In genomic region chr2:54330226-54331094, GRCh38 we compare ENCODE assay signal across 8 cellular contexts.
DNase-seq lines count a peak whose midpoint lies in the region; ATAC-seq and TF ChIP-seq lines count a peak whose summit lies in the region.

No MANE protein-coding gene starts in this region.

- H3K4me3 Mint-ChIP-seq in natural killer cell treated with Interleukin-12 subunit alpha and Interleukin-12 subunit beta and Interleukin-15 and Interleukin-18, amount 100 ng/mL, for 72 hours = peak overlapping the region; percentile 81

- no peak for TF ChIP-seq CTCF in Loucy (conservative IDR thresholded peaks at IDR 0.05; ENCODE audit: low read length)
- TF ChIP-seq CTCF in fibroblast of the aortic adventitia (IDR thresholded peaks at IDR 0.05; ENCODE audit: insufficient read depth, low read length) = no peak

- H3K9me3 Mint-ChIP-seq in natural killer cell treated with Interleukin-12 subunit alpha and Interleukin-12 subunit beta and Interleukin-15 and Interleukin-18, amount 100 ng/mL, for 72 hours = no peaks in the 10 kb centered on the region

- TF ChIP-seq POLR2A in Raji (IDR thresholded peaks at IDR 0.05; ENCODE audit: insufficient read depth, low read depth, low read length) = peak; percentile 54; the same call in 1 of the 2 replicates

- H3K4me1 Mint-ChIP-seq in natural killer cell treated with Interleukin-12 subunit alpha and Interleukin-12 subunit beta and Interleukin-15 and Interleukin-18, amount 100 ng/mL, for 72 hours (ENCODE audit: low read depth in 2 of 2) = peaks cover 11 to 13% of the 10 kb centered on the region in 2 donors

- H3K27ac Mint-ChIP-seq in natural killer cell treated with Interleukin-12 subunit alpha and Interleukin-12 subunit beta and Interleukin-15 and Interleukin-18, amount 100 ng/mL, for 72 hours = peak overlapping the region; percentile 33 to 50

- peak overlapping the region; percentile 95 for H2AFZ ChIP-seq in Loucy (ENCODE audit: low read length)

- H3K4me3 ChIP-seq in H7 (ENCODE audit: insufficient read depth, low read depth, low read length) = peak overlapping the region; percentile 63
- peak overlapping the region; percentile 76 for H3K4me3 ChIP-seq in Loucy (ENCODE audit: low read length, poor library complexity, severe bottlenecking)
- peak overlapping the region; percentile 77 for H3K4me3 ChIP-seq in fibroblast of the aortic adventitia (ENCODE audit: low read depth, low read length)

- H3K9ac ChIP-seq in Loucy (ENCODE audit: low read depth, low read length, poor library complexity, severe bottlenecking) = peak overlapping the region; percentile 69

- peaks cover 20 to 39% of the 10 kb centered on the region in 2 donors for H3K27me3 Mint-ChIP-seq in natural killer cell treated with Interleukin-12 subunit alpha and Interleukin-12 subunit beta and Interleukin-15 and Interleukin-18, amount 100 ng/mL, for 72 hours

- H3K36me3 ChIP-seq in H7 (replicated peaks; ENCODE audit: control insufficient read depth, insufficient read depth, low read length) (no peaks in the 10 kb centered on the region), Loucy (ENCODE audit: insufficient read depth, low read length) (no peaks in the 10 kb centered on the region)

- peaks cover 7% of the 10 kb centered on the region for H3K4me1 ChIP-seq in Loucy (ENCODE audit: insufficient read depth, low read length, poor library complexity, severe bottlenecking)

- no peaks in the 10 kb centered on the region for H3K36me3 Mint-ChIP-seq in natural killer cell treated with Interleukin-12 subunit alpha and Interleukin-12 subunit beta and Interleukin-15 and Interleukin-18, amount 100 ng/mL, for 72 hours

- no peaks in the 10 kb centered on the region for H3F3A ChIP-seq in Loucy (ENCODE audit: low read depth)

- H3K4me2 ChIP-seq in Loucy (ENCODE audit: low read depth, low read length, poor library complexity, severe bottlenecking) = peak overlapping the region; percentile 84

- 0 out of 2 replicates have a peak, but pooled peaks cover under 1% of the 10 kb centered on the region for H3K9me3 ChIP-seq in Loucy (ENCODE audit: insufficient read depth, low read depth, low read length)

- H3K79me2 ChIP-seq in Loucy (ENCODE audit: insufficient read depth, low read length) = no peaks in the 10 kb centered on the region

- H3K9me2 ChIP-seq in Loucy (replicated peaks; ENCODE audit: low read depth, low read length) = no peaks in the 10 kb centered on the region

- no peaks in the 10 kb centered on the region for H4K20me1 ChIP-seq in Loucy (ENCODE audit: insufficient read depth, low read length, poor library complexity, severe bottlenecking)

- peak; percentile 97 for DNase-seq in Daoy (ENCODE audit: low read depth)
- DNase-seq in H7 = peak; percentile 95
- DNase-seq in activated gamma-delta T cell (lab: John Stamatoyannopoulos, UW) = peak; percentile 64
- DNase-seq in fibroblast of the aortic adventitia (ENCODE audit: low read depth) = peak; percentile 92
- peak; percentile 92 for DNase-seq in natural killer cell treated with Interleukin-12 subunit alpha and Interleukin-12 subunit beta and Interleukin-15 and Interleukin-18, amount 100 ng/mL, for 72 hours (ENCODE audit: low spot score)
- peak; percentile 66 to 83 (median 82) for DNase-seq in stimulated activated naive CD4-positive, alpha-beta T cell (lab: John Stamatoyannopoulos, UW)

- peak; percentile 99 for ATAC-seq in natural killer cell treated with Interleukin-12 subunit alpha and Interleukin-12 subunit beta and Interleukin-15 and Interleukin-18, amount 100 ng/mL, for 72 hours

- H3K27me3 ChIP-seq in H7 (ENCODE audit: control insufficient read depth, insufficient read depth, low read length) (peaks cover 3% of the 10 kb centered on the region; the same call in 1 of the 2 replicates), Loucy (ENCODE audit: insufficient read depth, low read length, poor library complexity, severe bottlenecking) (peaks cover 14% of the 10 kb centered on the region)

Comparison
In these comparisons a context has a peak if more than half of its experiments do, and no peak if none do; other contexts are left out.
1. Peak in every context shown above with its lines: DNase-seq, ATAC-seq and H3K4me3 ChIP-seq.